In genomic region chr2:16012626-16013501, GRCh38 we compare ENCODE assay signal across 10 cellular contexts.
DNase-seq lines count a peak whose midpoint lies in the region; ATAC-seq and TF ChIP-seq lines count a peak whose summit lies in the region.
"Had no signal": no experiment of that assay in that cellular context is flagged by ENCODE, and none has a peak within 500 bp of the region (broad histone marks: within the 10 kb centered on the region; RNA-seq: fewer than 3 reads in every experiment).

No MANE protein-coding gene starts in this region.

- H3K9me3 ChIP-seq in parathyroid adenoma (ENCODE audit: control insufficient read depth, low read length) = no peaks in the 10 kb centered on the region
- no peaks in the 10 kb centered on the region for H3K9me3 ChIP-seq in CD8-positive, alpha-beta memory T cell (ENCODE audit: low read length)
- H3K9me3 ChIP-seq: right atrium auricular region had no signal

- H3K4me3 ChIP-seq in GM23338 (peak overlapping the region; percentile 46), parathyroid adenoma (ENCODE audit: low read depth, low read length) (no peak overlapping the region)
- no peak overlapping the region for H3K4me3 ChIP-seq in CD8-positive, alpha-beta memory T cell (ENCODE audit: low read length)
- H3K4me3 ChIP-seq: right atrium auricular region had no signal

- no peaks in the 10 kb centered on the region for H3K79me2 ChIP-seq in GM23338 (replicated peaks; ENCODE audit: insufficient read depth)
- H3K79me2 ChIP-seq in parathyroid adenoma = no peaks in the 10 kb centered on the region

- TF ChIP-seq CTCF in GM23338 (conservative IDR thresholded peaks at IDR 0.05; ENCODE audit: low read depth in 2 of 2) (no peak), parathyroid adenoma (IDR thresholded peaks at IDR 0.05) (no peak)
- TF ChIP-seq CTCF in activated CD8-positive, alpha-beta T cell treated with anti-CD3 and anti-CD28 coated beads for 36 hours (IDR thresholded peaks at IDR 0.05) = no peak

- H2AFZ ChIP-seq in GM23338 = peak overlapping the region; percentile 100
- H2AFZ ChIP-seq in parathyroid adenoma = no peak overlapping the region

- no peaks in the 10 kb centered on the region for H3K36me3 Mint-ChIP-seq in GM23338 (ENCODE audit: low read depth)
- H3K36me3 Mint-ChIP-seq in activated CD8-positive, alpha-beta T cell treated with anti-CD3 and anti-CD28 coated beads for 36 hours (ENCODE audit: low read depth) = no peaks in the 10 kb centered on the region
- no peaks in the 10 kb centered on the region for H3K36me3 Mint-ChIP-seq in CD8-positive, alpha-beta memory T cell

- peak overlapping the region; percentile 28 for H3K4me3 Mint-ChIP-seq in GM23338
- H3K4me3 Mint-ChIP-seq in activated CD8-positive, alpha-beta T cell treated with anti-CD3 and anti-CD28 coated beads for 36 hours = no peak overlapping the region
- H3K4me3 Mint-ChIP-seq in CD8-positive, alpha-beta memory T cell = no peak overlapping the region

- H3F3A ChIP-seq in GM23338 (replicated peaks; ENCODE audit: low read depth) = peaks cover 22% of the 10 kb centered on the region

- CTCF ChIA-PET in activated CD8-positive, alpha-beta T cell treated with anti-CD3 and anti-CD28 coated beads for 36 hours (lab: Charles Lee) = interaction anchor here (1.0 kb wide), 1 partner anchor 36 kb away, joined by 3 read pairs; no protein-coding TSS in a partner anchor
- CTCF ChIA-PET in CD8-positive, alpha-beta memory T cell (lab: Charles Lee) = no interaction called here

- H3K27ac Mint-ChIP-seq in GM23338 = peak overlapping the region; percentile 96
- H3K27ac Mint-ChIP-seq in activated CD8-positive, alpha-beta T cell treated with anti-CD3 and anti-CD28 coated beads for 36 hours = no peak overlapping the region
- no peak overlapping the region for H3K27ac Mint-ChIP-seq in CD8-positive, alpha-beta memory T cell

- peak overlapping the region; percentile 83 for H3K27ac ChIP-seq in GM23338 (ENCODE audit: low read depth)
- H3K27ac ChIP-seq in epithelial cell of prostate = no peak overlapping the region
- no peak overlapping the region for H3K27ac ChIP-seq in parathyroid adenoma
- H3K27ac ChIP-seq in CD8-positive, alpha-beta memory T cell (ENCODE audit: low read depth, low read length) = no peak overlapping the region
- H3K27ac ChIP-seq: right atrium auricular region had no signal

- H3K9me2 ChIP-seq in GM23338 (ENCODE audit: insufficient read depth) = 0 out of 2 replicates have a peak, but pooled peaks cover 19% of the 10 kb centered on the region

- intact Hi-C loops in activated CD8-positive, alpha-beta T cell treated with anti-CD3 and anti-CD28 coated beads for 36 hours (cut with micrococcal nuclease) = no loop called here

- DNase-seq in GM23338 (ENCODE audit: low spot score) = peak; percentile 68
- peak; percentile 54 for DNase-seq in NCI-H524 treated with DMSO at 0.1 percent for 48 hours (lab: John Stamatoyannopoulos, UW)
- peak; percentile 3 for DNase-seq in epithelial cell of prostate (ENCODE audit: low read depth, low spot score)
- no peak for DNase-seq in activated CD8-positive, alpha-beta T cell treated with anti-CD3 and anti-CD28 coated beads for 36 hours
- no peak for DNase-seq in CD8-positive, alpha-beta memory T cell
- DNase-seq: activated CD4-positive, alpha-beta T cell treated with anti-CD3 and anti-CD28 coated beads for 4 hours had no signal

- H3K4me1 Mint-ChIP-seq in GM23338 = peaks cover 37% of the 10 kb centered on the region
- peaks cover 6% of the 10 kb centered on the region for H3K4me1 Mint-ChIP-seq in activated CD8-positive, alpha-beta T cell treated with anti-CD3 and anti-CD28 coated beads for 36 hours (ENCODE audit: low read depth)
- H3K4me1 Mint-ChIP-seq in CD8-positive, alpha-beta memory T cell = peaks cover 0 to 5% (median 0%) of the 10 kb centered on the region in 3 donors

- peaks cover 15% of the 10 kb centered on the region for H3K27me3 Mint-ChIP-seq in GM23338 (ENCODE audit: insufficient read depth, low read depth, poor library complexity)
- H3K27me3 Mint-ChIP-seq in activated CD8-positive, alpha-beta T cell treated with anti-CD3 and anti-CD28 coated beads for 36 hours = peaks cover 23% of the 10 kb centered on the region
- peaks cover 9 to 17% of the 10 kb centered on the region in 2 donors for H3K27me3 Mint-ChIP-seq in CD8-positive, alpha-beta memory T cell

- H3K9ac ChIP-seq in parathyroid adenoma = no peak overlapping the region

- H3K4me2 ChIP-seq in GM23338 (peak overlapping the region; percentile 78), parathyroid adenoma (ENCODE audit: low read length) (peak overlapping the region; percentile 19)

- H3K4me1 ChIP-seq in GM23338 (ENCODE audit: insufficient read depth) (peaks cover 42% of the 10 kb centered on the region), parathyroid adenoma (peaks cover 4% of the 10 kb centered on the region)
- no peaks in the 10 kb centered on the region for H3K4me1 ChIP-seq in CD8-positive, alpha-beta memory T cell (ENCODE audit: insufficient read depth, low read length)

- H3K27me3 ChIP-seq in GM23338 (ENCODE audit: insufficient read depth) = no peaks in the 10 kb centered on the region
- no peaks in the 10 kb centered on the region for H3K27me3 ChIP-seq in parathyroid adenoma (ENCODE audit: control insufficient read depth, insufficient read depth, low read length)
- no peaks in the 10 kb centered on the region for H3K27me3 ChIP-seq in CD8-positive, alpha-beta memory T cell (ENCODE audit: insufficient read depth, low read length, poor library complexity, severe bottlenecking)
- H3K27me3 ChIP-seq: right atrium auricular region had no signal

- ATAC-seq in GM23338 = peak; percentile 91
- ATAC-seq in HG02840 (IDR thresholded peaks at IDR 0.05; ENCODE audit: low FRiP score, unreplicated experiment) = no peak
- no peak for ATAC-seq in activated CD8-positive, alpha-beta T cell treated with anti-CD3 and anti-CD28 coated beads for 36 hours
- no peak for ATAC-seq in HG03095 (IDR thresholded peaks at IDR 0.05; ENCODE audit: unreplicated experiment)

- no peaks in the 10 kb centered on the region for H3K9me3 Mint-ChIP-seq in GM23338
- no peaks in the 10 kb centered on the region for H3K9me3 Mint-ChIP-seq in activated CD8-positive, alpha-beta T cell treated with anti-CD3 and anti-CD28 coated beads for 36 hours
- peaks cover 0 to 8% (median 3%) of the 10 kb centered on the region in 5 donors for H3K9me3 Mint-ChIP-seq in CD8-positive, alpha-beta memory T cell

- H4K20me1 ChIP-seq in GM23338 (replicated peaks; ENCODE audit: insufficient read depth) = no peaks in the 10 kb centered on the region

- H3K36me3 ChIP-seq in GM23338 (ENCODE audit: insufficient read depth) (no peaks in the 10 kb centered on the region), parathyroid adenoma (ENCODE audit: control insufficient read depth, insufficient read depth, low read length) (no peaks in the 10 kb centered on the region)
- H3K36me3 ChIP-seq in CD8-positive, alpha-beta memory T cell (ENCODE audit: insufficient read depth, low read length) = no peaks in the 10 kb centered on the region
- H3K36me3 ChIP-seq: right atrium auricular region had no signal

- POLR2A ChIA-PET in activated CD8-positive, alpha-beta T cell treated with anti-CD3 and anti-CD28 coated beads for 36 hours (lab: Charles Lee) = no interaction called here
- POLR2A ChIA-PET in CD8-positive, alpha-beta memory T cell (lab: Charles Lee) = no interaction called here

TF ChIP-seq in GM23338, 12 proteins besides CTCF, POLR2A, EP300 and RAD21:
- TF ChIP-seq NANOG (IDR thresholded peaks at IDR 0.05; ENCODE audit: borderline replicate concordance) (no peak), EZH2 (IDR thresholded peaks at IDR 0.05; ENCODE audit: low read depth, unreplicated experiment) (peak; percentile 33)
TF ChIP-seq in GM23338: peak in this region for 1.

Comparison
In these comparisons a context has a peak if more than half of its experiments do, and no peak if none do; other contexts are left out.
1. DNase-seq: peak in GM23338 (single experiment), NCI-H524 treated with DMSO at 0.1 percent for 48 hours (single experiment) and epithelial cell of prostate (single experiment); none in activated CD8-positive, alpha-beta T cell treated with anti-CD3 and anti-CD28 coated beads for 36 hours (single experiment) and CD8-positive, alpha-beta memory T cell (0 of 5).